ENCODE assay signal across 1 cellular context in the genomic region with DNA sequence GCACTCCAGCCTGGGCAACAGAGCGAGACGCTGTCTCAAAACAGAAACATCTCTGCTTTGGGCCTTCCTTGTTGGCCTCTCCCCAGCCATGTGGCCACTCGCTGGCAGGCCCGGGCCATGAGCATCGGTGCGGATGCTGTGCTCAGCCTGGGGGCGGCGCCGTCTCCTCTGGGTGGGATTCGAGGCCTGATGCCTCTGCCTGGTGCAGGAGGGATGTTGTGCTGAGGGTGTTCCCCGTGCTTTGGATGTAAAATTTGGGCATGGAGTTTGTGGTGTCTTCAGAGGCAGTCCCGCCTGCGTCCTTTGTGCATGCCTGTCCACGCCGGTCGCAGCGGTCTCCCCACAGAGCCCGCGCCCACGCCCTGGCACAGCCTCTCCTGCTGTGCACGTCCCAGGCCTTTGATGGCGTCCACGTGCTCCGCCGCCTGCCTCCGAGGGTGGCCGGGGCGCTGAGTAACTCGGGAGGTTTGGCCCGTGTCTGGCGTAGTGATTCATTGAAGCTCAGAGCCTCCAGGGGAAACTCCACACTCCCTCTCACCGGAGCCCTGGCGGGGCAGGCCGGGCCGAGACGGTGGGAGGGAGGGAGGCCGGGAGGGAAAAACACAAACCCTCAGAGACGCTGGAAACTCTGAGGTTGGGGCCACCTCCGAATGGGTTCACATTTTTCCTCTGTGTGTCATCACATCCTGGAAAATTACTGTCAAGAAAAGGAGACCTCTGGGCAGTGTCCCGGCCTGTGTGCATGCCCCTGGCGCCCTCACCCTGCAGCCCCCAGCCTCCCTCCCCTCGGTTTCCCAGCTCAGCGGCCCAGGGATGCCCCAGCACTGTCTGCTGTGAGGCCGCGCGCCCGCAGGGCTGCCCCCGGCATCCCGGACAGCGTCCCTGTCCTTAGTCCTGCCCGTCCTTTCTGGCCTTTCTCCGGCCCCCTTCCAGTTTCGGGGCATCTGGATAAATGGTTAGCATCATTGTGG.
TF ChIP-seq lines count a peak whose summit lies in the region.

No MANE protein-coding gene starts in this region.

TF ChIP-seq in HepG2, 621 proteins besides CTCF, POLR2A, EP300 and RAD21 (continued from another document and continues in another):
- TF ChIP-seq CSRNP1 (CRISPR knock-in tag; IDR thresholded peaks at IDR 0.05) (peak; percentile 82), ZNF337 (CRISPR knock-in tag; IDR thresholded peaks at IDR 0.05; ENCODE audit: borderline replicate concordance, low read depth) (peak; percentile 89; the same call in 1 of the 2 replicates), PATZ1 (CRISPR knock-in tag; IDR thresholded peaks at IDR 0.05) (peak; percentile 92), SMAD1 (CRISPR knock-in tag; IDR thresholded peaks at IDR 0.05; ENCODE audit: borderline replicate concordance, low read depth) (peak; percentile 54; the same call in 1 of the 2 replicates), ZNF142 (CRISPR knock-in tag; IDR thresholded peaks at IDR 0.05) (peak; percentile 57; the same call in 1 of the 2 replicates), BHLHE40 (IDR thresholded peaks at IDR 0.05; ENCODE audit: low read length) (peak; percentile 88), ZFAT (CRISPR knock-in tag; conservative IDR thresholded peaks at IDR 0.05) (no peak), ZFP41 (CRISPR knock-in tag; IDR thresholded peaks at IDR 0.05; ENCODE audit: borderline replicate concordance) (peak; percentile 96), GABPB1 (CRISPR knock-in tag; IDR thresholded peaks at IDR 0.05) (peak; percentile 84), ZSCAN21 (CRISPR knock-in tag; IDR thresholded peaks at IDR 0.05; ENCODE audit: borderline replicate concordance) (peak; percentile 77; the same call in 1 of the 2 replicates), POLR2G (IDR thresholded peaks at IDR 0.05; ENCODE audit: low read depth, low read length) (peak; percentile 76), FOXJ3 (CRISPR knock-in tag; IDR thresholded peaks at IDR 0.05; ENCODE audit: borderline replicate concordance) (no peak), MAFG (CRISPR knock-in tag; IDR thresholded peaks at IDR 0.05) (no peak), MLLT10 (CRISPR knock-in tag; IDR thresholded peaks at IDR 0.05) (0 out of 2 replicates have a peak, but pooled peaks have one; percentile 16), NCOA2 (CRISPR knock-in tag; IDR thresholded peaks at IDR 0.05) (peak; percentile 75; the same call in 1 of the 2 replicates), ZNF543 (CRISPR knock-in tag; IDR thresholded peaks at IDR 0.05) (peak; percentile 97), XRCC5 (optimal IDR thresholded peaks at IDR 0.05; ENCODE audit: low read length) (no peak), AHR (CRISPR knock-in tag; IDR thresholded peaks at IDR 0.05) (0 out of 2 replicates have a peak, but pooled peaks have one; percentile 93), MXI1 (IDR thresholded peaks at IDR 0.05; ENCODE audit: borderline replicate concordance, low read depth, low read length) (peak; percentile 75; the same call in 1 of the 3 replicates), LCORL (IDR thresholded peaks at IDR 0.05) (no peak), LCORL (CRISPR knock-in tag; IDR thresholded peaks at IDR 0.05) (peak; percentile 95), ZNF501 (CRISPR knock-in tag; IDR thresholded peaks at IDR 0.05) (peak; percentile 63), PAF1 (CRISPR knock-in tag; IDR thresholded peaks at IDR 0.05) (peak; percentile 73), KDM3A (CRISPR knock-in tag; IDR thresholded peaks at IDR 0.05; ENCODE audit: low read depth) (peak; percentile 61; the same call in 1 of the 2 replicates), ZNF512 (CRISPR knock-in tag; IDR thresholded peaks at IDR 0.05) (0 out of 2 replicates have a peak, but pooled peaks have one; percentile 70), MTA1 (CRISPR knock-in tag; IDR thresholded peaks at IDR 0.05; ENCODE audit: borderline replicate concordance) (peak; percentile 63; the same call in 1 of the 2 replicates), ZFX (CRISPR knock-in tag; IDR thresholded peaks at IDR 0.05; ENCODE audit: low read depth) (peak; percentile 89)
- TF ChIP-seq, protein P1, sequence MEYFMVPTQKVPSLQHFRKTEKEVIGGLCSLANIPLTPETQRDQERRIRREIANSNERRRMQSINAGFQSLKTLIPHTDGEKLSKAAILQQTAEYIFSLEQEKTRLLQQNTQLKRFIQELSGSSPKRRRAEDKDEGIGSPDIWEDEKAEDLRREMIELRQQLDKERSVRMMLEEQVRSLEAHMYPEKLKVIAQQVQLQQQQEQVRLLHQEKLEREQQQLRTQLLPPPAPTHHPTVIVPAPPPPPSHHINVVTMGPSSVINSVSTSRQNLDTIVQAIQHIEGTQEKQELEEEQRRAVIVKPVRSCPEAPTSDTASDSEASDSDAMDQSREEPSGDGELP (IDR thresholded peaks at IDR 0.05; ENCODE audit: borderline replicate concordance, low read depth), result peak; percentile 36; the same call in 1 of the 2 replicates
- TF ChIP-seq, protein P2, sequence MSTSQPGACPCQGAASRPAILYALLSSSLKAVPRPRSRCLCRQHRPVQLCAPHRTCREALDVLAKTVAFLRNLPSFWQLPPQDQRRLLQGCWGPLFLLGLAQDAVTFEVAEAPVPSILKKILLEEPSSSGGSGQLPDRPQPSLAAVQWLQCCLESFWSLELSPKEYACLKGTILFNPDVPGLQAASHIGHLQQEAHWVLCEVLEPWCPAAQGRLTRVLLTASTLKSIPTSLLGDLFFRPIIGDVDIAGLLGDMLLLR (CRISPR knock-in tag; IDR thresholded peaks at IDR 0.05), result peak; percentile 94
- TF ChIP-seq, protein P3, sequence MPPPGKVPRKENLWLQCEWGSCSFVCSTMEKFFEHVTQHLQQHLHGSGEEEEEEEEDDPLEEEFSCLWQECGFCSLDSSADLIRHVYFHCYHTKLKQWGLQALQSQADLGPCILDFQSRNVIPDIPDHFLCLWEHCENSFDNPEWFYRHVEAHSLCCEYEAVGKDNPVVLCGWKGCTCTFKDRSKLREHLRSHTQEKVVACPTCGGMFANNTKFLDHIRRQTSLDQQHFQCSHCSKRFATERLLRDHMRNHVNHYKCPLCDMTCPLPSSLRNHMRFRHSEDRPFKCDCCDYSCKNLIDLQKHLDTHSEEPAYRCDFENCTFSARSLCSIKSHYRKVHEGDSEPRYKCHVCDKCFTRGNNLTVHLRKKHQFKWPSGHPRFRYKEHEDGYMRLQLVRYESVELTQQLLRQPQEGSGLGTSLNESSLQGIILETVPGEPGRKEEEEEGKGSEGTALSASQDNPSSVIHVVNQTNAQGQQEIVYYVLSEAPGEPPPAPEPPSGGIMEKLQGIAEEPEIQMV (CRISPR knock-in tag; IDR thresholded peaks at IDR 0.05; ENCODE audit: low read depth), result 0 out of 2 replicates have a peak, but pooled peaks have one; percentile 39
- TF ChIP-seq, protein P4, sequence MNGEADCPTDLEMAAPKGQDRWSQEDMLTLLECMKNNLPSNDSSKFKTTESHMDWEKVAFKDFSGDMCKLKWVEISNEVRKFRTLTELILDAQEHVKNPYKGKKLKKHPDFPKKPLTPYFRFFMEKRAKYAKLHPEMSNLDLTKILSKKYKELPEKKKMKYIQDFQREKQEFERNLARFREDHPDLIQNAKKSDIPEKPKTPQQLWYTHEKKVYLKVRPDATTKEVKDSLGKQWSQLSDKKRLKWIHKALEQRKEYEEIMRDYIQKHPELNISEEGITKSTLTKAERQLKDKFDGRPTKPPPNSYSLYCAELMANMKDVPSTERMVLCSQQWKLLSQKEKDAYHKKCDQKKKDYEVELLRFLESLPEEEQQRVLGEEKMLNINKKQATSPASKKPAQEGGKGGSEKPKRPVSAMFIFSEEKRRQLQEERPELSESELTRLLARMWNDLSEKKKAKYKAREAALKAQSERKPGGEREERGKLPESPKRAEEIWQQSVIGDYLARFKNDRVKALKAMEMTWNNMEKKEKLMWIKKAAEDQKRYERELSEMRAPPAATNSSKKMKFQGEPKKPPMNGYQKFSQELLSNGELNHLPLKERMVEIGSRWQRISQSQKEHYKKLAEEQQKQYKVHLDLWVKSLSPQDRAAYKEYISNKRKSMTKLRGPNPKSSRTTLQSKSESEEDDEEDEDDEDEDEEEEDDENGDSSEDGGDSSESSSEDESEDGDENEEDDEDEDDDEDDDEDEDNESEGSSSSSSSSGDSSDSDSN (CRISPR knock-in tag; IDR thresholded peaks at IDR 0.05), result peak; percentile 98
- TF ChIP-seq, protein P5, sequence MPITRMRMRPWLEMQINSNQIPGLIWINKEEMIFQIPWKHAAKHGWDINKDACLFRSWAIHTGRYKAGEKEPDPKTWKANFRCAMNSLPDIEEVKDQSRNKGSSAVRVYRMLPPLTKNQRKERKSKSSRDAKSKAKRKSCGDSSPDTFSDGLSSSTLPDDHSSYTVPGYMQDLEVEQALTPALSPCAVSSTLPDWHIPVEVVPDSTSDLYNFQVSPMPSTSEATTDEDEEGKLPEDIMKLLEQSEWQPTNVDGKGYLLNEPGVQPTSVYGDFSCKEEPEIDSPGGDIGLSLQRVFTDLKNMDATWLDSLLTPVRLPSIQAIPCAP (CRISPR knock-in tag; IDR thresholded peaks at IDR 0.05; ENCODE audit: low read depth), result no peak; the same call in 1 of the 2 replicates
- TF ChIP-seq, protein P6, sequence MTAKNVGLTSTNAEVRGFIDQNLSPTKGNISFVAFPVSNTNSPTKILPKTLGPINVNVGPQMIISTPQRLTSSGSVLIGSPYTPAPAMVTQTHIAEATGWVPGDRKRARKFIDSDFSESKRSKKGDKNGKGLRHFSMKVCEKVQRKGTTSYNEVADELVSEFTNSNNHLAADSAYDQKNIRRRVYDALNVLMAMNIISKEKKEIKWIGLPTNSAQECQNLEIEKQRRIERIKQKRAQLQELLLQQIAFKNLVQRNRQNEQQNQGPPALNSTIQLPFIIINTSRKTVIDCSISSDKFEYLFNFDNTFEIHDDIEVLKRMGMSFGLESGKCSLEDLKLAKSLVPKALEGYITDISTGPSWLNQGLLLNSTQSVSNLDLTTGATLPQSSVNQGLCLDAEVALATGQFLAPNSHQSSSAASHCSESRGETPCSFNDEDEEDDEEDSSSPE (CRISPR knock-in tag; IDR thresholded peaks at IDR 0.05), result peak; percentile 63
